19 cellular contexts compared by ENCODE assay signal in genomic region chr7:135617781-135618180, GRCh38. TPM values are rescaled to one million over a fixed set of nuclear protein-coding genes. Genes with fewer than 3 reads are reported as not detected.
DNase-seq lines count a peak whose midpoint lies in the region; ATAC-seq and TF ChIP-seq lines count a peak whose summit lies in the region.
"Had no signal": no experiment of that assay in that cellular context is flagged by ENCODE, and none has a peak within 500 bp of the region (broad histone marks: within the 10 kb centered on the region; RNA-seq: fewer than 3 reads in every experiment).

No MANE protein-coding gene starts in this region.

- no peak for TF ChIP-seq CTCF in RWPE1 (conservative IDR thresholded peaks at IDR 0.05; ENCODE audit: low read depth)

- peaks cover 27% of the 10 kb centered on the region for H3K36me3 Mint-ChIP-seq in activated CD4-positive, alpha-beta memory T cell treated with anti-CD3 and anti-CD28 coated beads for 36 hours
- peaks cover 38% of the 10 kb centered on the region for H3K36me3 Mint-ChIP-seq in activated CD4-positive, alpha-beta memory T cell treated with anti-CD3 and anti-CD28 coated beads, Interleukin-2, amount 10 ng/mL, durations not matched to agents 7 days and 5 days (ENCODE audit: low read depth)
- peaks cover 9% of the 10 kb centered on the region for H3K36me3 Mint-ChIP-seq in activated naive CD8-positive, alpha-beta T cell treated with anti-CD3 and anti-CD28 coated beads for 36 hours
- peaks cover 35% of the 10 kb centered on the region for H3K36me3 Mint-ChIP-seq in activated naive CD8-positive, alpha-beta T cell treated with anti-CD3 and anti-CD28 coated beads, Interleukin-2, amount 50 U/mL, for 24 hours (ENCODE audit: low read depth)
- H3K36me3 Mint-ChIP-seq in stimulated activated effector memory CD8-positive, alpha-beta T cell treated with anti-CD3 and anti-CD28 coated beads, Interleukin-12 subunit alpha, Interleukin-12 subunit beta, amount 100 ng/mL, for 72 hours: peaks cover 95% of the 10 kb centered on the region

- DNase-seq in activated CD4-positive, alpha-beta memory T cell treated with anti-CD3 and anti-CD28 coated beads for 36 hours: no peak
- no peak for DNase-seq in activated CD4-positive, alpha-beta memory T cell treated with anti-CD3 and anti-CD28 coated beads, Interleukin-2, amount 10 ng/mL, durations not matched to agents 7 days and 5 days
- no peak for DNase-seq in activated naive CD8-positive, alpha-beta T cell treated with anti-CD3 and anti-CD28 coated beads for 36 hours
- no peak for DNase-seq in activated naive CD8-positive, alpha-beta T cell treated with anti-CD3 and anti-CD28 coated beads, Interleukin-2, amount 50 U/mL, for 24 hours
- no peak for DNase-seq in stimulated activated effector memory CD8-positive, alpha-beta T cell treated with anti-CD3 and anti-CD28 coated beads, Interleukin-12 subunit alpha, Interleukin-12 subunit beta, amount 100 ng/mL, for 72 hours (ENCODE audit: low spot score in 2 of 2)
- DNase-seq in RWPE1 (ENCODE audit: low spot score): no peak
- DNase-seq: ACHN; AML-193; BE2C; Caco-2; CD4-positive, alpha-beta memory T cell; DMS153; DND-41; GM23248; H7; HCEC 1CT had no signal

- POLR2A ChIA-PET in activated CD4-positive, alpha-beta memory T cell treated with anti-CD3 and anti-CD28 coated beads for 36 hours (lab: Charles Lee): interaction anchor here (1.0 kb wide), 1 partner anchor 10 kb away, joined by 4 read pairs; no protein-coding TSS in a partner anchor
- POLR2A ChIA-PET in activated CD4-positive, alpha-beta memory T cell treated with anti-CD3 and anti-CD28 coated beads, Interleukin-2, amount 10 ng/mL, durations not matched to agents 7 days and 5 days (lab: Charles Lee): no interaction called here
- POLR2A ChIA-PET in RWPE1 (lab: Yijun Ruan, JAX; ENCODE audit: low non-redundant PET): no interaction called here

- H3K27me3 Mint-ChIP-seq in activated CD4-positive, alpha-beta memory T cell treated with anti-CD3 and anti-CD28 coated beads for 36 hours: no peaks in the 10 kb centered on the region
- H3K27me3 Mint-ChIP-seq in activated CD4-positive, alpha-beta memory T cell treated with anti-CD3 and anti-CD28 coated beads, Interleukin-2, amount 10 ng/mL, durations not matched to agents 7 days and 5 days: no peaks in the 10 kb centered on the region
- H3K27me3 Mint-ChIP-seq in activated naive CD8-positive, alpha-beta T cell treated with anti-CD3 and anti-CD28 coated beads for 36 hours: no peaks in the 10 kb centered on the region
- H3K27me3 Mint-ChIP-seq in activated naive CD8-positive, alpha-beta T cell treated with anti-CD3 and anti-CD28 coated beads, Interleukin-2, amount 50 U/mL, for 24 hours: no peaks in the 10 kb centered on the region
- H3K27me3 Mint-ChIP-seq: CD4-positive, alpha-beta memory T cell had no signal

- ATAC-seq in activated naive CD8-positive, alpha-beta T cell treated with anti-CD3 and anti-CD28 coated beads, Interleukin-2, amount 50 U/mL, for 24 hours: no peak
- ATAC-seq in stimulated activated effector memory CD8-positive, alpha-beta T cell treated with anti-CD3 and anti-CD28 coated beads, Interleukin-12 subunit alpha, Interleukin-12 subunit beta, amount 100 ng/mL, for 72 hours: no peak
- ATAC-seq: A549 had no signal

- CTCF ChIA-PET in activated CD4-positive, alpha-beta memory T cell treated with anti-CD3 and anti-CD28 coated beads for 36 hours (lab: Charles Lee): interaction anchor here (1.4 kb wide), 1 partner anchor 15 kb away, joined by 4 read pairs; no protein-coding TSS in a partner anchor
- CTCF ChIA-PET in activated CD4-positive, alpha-beta memory T cell treated with anti-CD3 and anti-CD28 coated beads, Interleukin-2, amount 10 ng/mL, durations not matched to agents 7 days and 5 days (lab: Charles Lee): interaction anchor here (1.2 to 1.9 kb wide), 2 partner anchors 27 to 44 kb away, joined by 4 to 5 read pairs; partner anchors contain the start of gene STMP1
- CTCF ChIA-PET in RWPE1 (lab: Yijun Ruan, JAX): interaction anchor here (1.0 kb wide), 1 partner anchor 27 kb away, joined by 3 read pairs; no protein-coding TSS in a partner anchor

- H3K27ac ChIP-seq in RWPE1: no peak overlapping the region
- H3K27ac ChIP-seq: 22Rv1; A549; BLaER1 treated with 17β-estradiol and CSF1 and Interleukin-3, amounts not matched to agents 10 nM and 100 nM; GM23248 had no signal

- no peak overlapping the region for H3K4me3 Mint-ChIP-seq in activated CD4-positive, alpha-beta memory T cell treated with anti-CD3 and anti-CD28 coated beads for 36 hours
- H3K4me3 Mint-ChIP-seq in activated CD4-positive, alpha-beta memory T cell treated with anti-CD3 and anti-CD28 coated beads, Interleukin-2, amount 10 ng/mL, durations not matched to agents 7 days and 5 days: no peak overlapping the region
- no peak overlapping the region for H3K4me3 Mint-ChIP-seq in activated naive CD8-positive, alpha-beta T cell treated with anti-CD3 and anti-CD28 coated beads for 36 hours
- H3K4me3 Mint-ChIP-seq in activated naive CD8-positive, alpha-beta T cell treated with anti-CD3 and anti-CD28 coated beads, Interleukin-2, amount 50 U/mL, for 24 hours: no peak overlapping the region
- no peak overlapping the region for H3K4me3 Mint-ChIP-seq in stimulated activated effector memory CD8-positive, alpha-beta T cell treated with anti-CD3 and anti-CD28 coated beads, Interleukin-12 subunit alpha, Interleukin-12 subunit beta, amount 100 ng/mL, for 72 hours
- H3K4me3 Mint-ChIP-seq: CD4-positive, alpha-beta memory T cell had no signal

- intact Hi-C loops in activated CD4-positive, alpha-beta memory T cell treated with anti-CD3 and anti-CD28 coated beads for 36 hours (cut with micrococcal nuclease): no loop called here

- H3K4me1 Mint-ChIP-seq in activated CD4-positive, alpha-beta memory T cell treated with anti-CD3 and anti-CD28 coated beads for 36 hours (ENCODE audit: low read depth): no peaks in the 10 kb centered on the region
- H3K4me1 Mint-ChIP-seq in activated CD4-positive, alpha-beta memory T cell treated with anti-CD3 and anti-CD28 coated beads, Interleukin-2, amount 10 ng/mL, durations not matched to agents 7 days and 5 days: no peaks in the 10 kb centered on the region
- no peaks in the 10 kb centered on the region for H3K4me1 Mint-ChIP-seq in activated naive CD8-positive, alpha-beta T cell treated with anti-CD3 and anti-CD28 coated beads for 36 hours
- H3K4me1 Mint-ChIP-seq in activated naive CD8-positive, alpha-beta T cell treated with anti-CD3 and anti-CD28 coated beads, Interleukin-2, amount 50 U/mL, for 24 hours: no peaks in the 10 kb centered on the region
- H3K4me1 Mint-ChIP-seq in stimulated activated effector memory CD8-positive, alpha-beta T cell treated with anti-CD3 and anti-CD28 coated beads, Interleukin-12 subunit alpha, Interleukin-12 subunit beta, amount 100 ng/mL, for 72 hours: no peaks in the 10 kb centered on the region
- H3K4me1 Mint-ChIP-seq: CD4-positive, alpha-beta memory T cell had no signal

- no peaks in the 10 kb centered on the region for H3K9me3 Mint-ChIP-seq in activated CD4-positive, alpha-beta memory T cell treated with anti-CD3 and anti-CD28 coated beads for 36 hours
- no peaks in the 10 kb centered on the region for H3K9me3 Mint-ChIP-seq in activated CD4-positive, alpha-beta memory T cell treated with anti-CD3 and anti-CD28 coated beads, Interleukin-2, amount 10 ng/mL, durations not matched to agents 7 days and 5 days
- H3K9me3 Mint-ChIP-seq in activated naive CD8-positive, alpha-beta T cell treated with anti-CD3 and anti-CD28 coated beads for 36 hours: no peaks in the 10 kb centered on the region
- no peaks in the 10 kb centered on the region for H3K9me3 Mint-ChIP-seq in activated naive CD8-positive, alpha-beta T cell treated with anti-CD3 and anti-CD28 coated beads, Interleukin-2, amount 50 U/mL, for 24 hours
- H3K9me3 Mint-ChIP-seq in stimulated activated effector memory CD8-positive, alpha-beta T cell treated with anti-CD3 and anti-CD28 coated beads, Interleukin-12 subunit alpha, Interleukin-12 subunit beta, amount 100 ng/mL, for 72 hours: no peaks in the 10 kb centered on the region

- peak overlapping the region; percentile 24 for H3K27ac Mint-ChIP-seq in activated CD4-positive, alpha-beta memory T cell treated with anti-CD3 and anti-CD28 coated beads for 36 hours
- H3K27ac Mint-ChIP-seq in activated CD4-positive, alpha-beta memory T cell treated with anti-CD3 and anti-CD28 coated beads, Interleukin-2, amount 10 ng/mL, durations not matched to agents 7 days and 5 days: no peak overlapping the region
- peak overlapping the region; percentile 12 for H3K27ac Mint-ChIP-seq in activated naive CD8-positive, alpha-beta T cell treated with anti-CD3 and anti-CD28 coated beads for 36 hours
- H3K27ac Mint-ChIP-seq in activated naive CD8-positive, alpha-beta T cell treated with anti-CD3 and anti-CD28 coated beads, Interleukin-2, amount 50 U/mL, for 24 hours: no peak overlapping the region
- peak overlapping the region; percentile 38 for H3K27ac Mint-ChIP-seq in stimulated activated effector memory CD8-positive, alpha-beta T cell treated with anti-CD3 and anti-CD28 coated beads, Interleukin-12 subunit alpha, Interleukin-12 subunit beta, amount 100 ng/mL, for 72 hours

RNA-seq across cellular contexts. Expression of gene STMP1, which starts 44.5 kb away (rescaled TPM):
- 10 to 100 TPM; 17.3 to 17.8 TPM for total RNA-seq in activated CD4-positive, alpha-beta memory T cell treated with anti-CD3 and anti-CD28 coated beads for 36 hours
- 10 to 100 TPM; 19.7 to 20.5 TPM for total RNA-seq in activated CD4-positive, alpha-beta memory T cell treated with anti-CD3 and anti-CD28 coated beads, Interleukin-2, amount 10 ng/mL, durations not matched to agents 7 days and 5 days
- 10 to 100 TPM; 25.4 to 26.8 TPM for total RNA-seq in activated naive CD8-positive, alpha-beta T cell treated with anti-CD3 and anti-CD28 coated beads for 36 hours

Comparison
In these comparisons a context has a peak if more than half of its experiments do, and no peak if none do; other contexts are left out.
1. H3K27ac Mint-ChIP-seq: peak in activated CD4-positive, alpha-beta memory T cell treated with anti-CD3 and anti-CD28 coated beads for 36 hours (single experiment), activated naive CD8-positive, alpha-beta T cell treated with anti-CD3 and anti-CD28 coated beads for 36 hours (single experiment) and stimulated activated effector memory CD8-positive, alpha-beta T cell treated with anti-CD3 and anti-CD28 coated beads, Interleukin-12 subunit alpha, Interleukin-12 subunit beta, amount 100 ng/mL, for 72 hours (single experiment); none in activated CD4-positive, alpha-beta memory T cell treated with anti-CD3 and anti-CD28 coated beads, Interleukin-2, amount 10 ng/mL, durations not matched to agents 7 days and 5 days (single experiment) and activated naive CD8-positive, alpha-beta T cell treated with anti-CD3 and anti-CD28 coated beads, Interleukin-2, amount 50 U/mL, for 24 hours (single experiment).